ENCODE assay signal across 8 cellular contexts in the genomic region with DNA sequence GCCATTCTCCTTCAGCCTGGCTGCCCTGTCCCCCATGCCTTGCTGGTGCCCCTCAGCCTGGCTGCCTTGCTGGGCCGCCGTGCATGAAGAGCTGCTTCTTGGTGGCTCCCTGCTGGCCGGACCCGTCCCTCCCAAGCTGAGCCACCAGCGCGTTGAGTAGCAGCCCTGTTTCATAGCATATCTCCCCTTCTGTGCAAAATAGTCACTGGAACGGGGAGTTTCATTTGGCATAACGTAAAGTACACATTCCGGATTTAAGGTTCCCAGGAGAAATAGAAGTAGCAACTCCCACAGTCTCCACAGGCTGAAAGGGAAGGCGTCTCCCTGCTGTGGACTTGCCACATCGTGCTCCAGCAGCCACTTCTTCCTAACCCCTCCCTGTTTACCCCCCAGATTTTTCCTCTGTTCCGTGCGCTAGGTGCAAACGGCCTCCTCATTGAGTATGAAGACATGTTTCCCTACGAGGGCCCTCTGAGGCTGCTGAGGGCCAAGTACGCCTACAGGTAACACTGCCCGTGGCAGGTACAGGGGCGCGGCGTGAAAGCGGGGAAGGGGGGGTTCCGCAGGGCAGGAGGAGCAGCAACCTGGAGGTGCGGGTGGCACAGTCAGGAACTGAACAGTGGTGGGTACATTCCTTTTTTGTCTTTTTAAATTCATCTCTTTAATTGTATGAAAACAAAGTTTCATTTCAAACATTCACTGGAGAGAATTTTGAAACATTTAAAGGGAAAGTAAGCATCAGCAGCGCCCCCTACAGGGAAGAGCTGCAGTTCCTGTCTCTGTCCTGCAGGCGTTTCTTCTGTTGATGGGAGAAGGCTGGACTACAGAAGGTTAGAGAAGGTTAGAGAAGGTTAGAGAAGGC. TPM values are rescaled to one million over a fixed set of nuclear protein-coding genes. Genes with fewer than 3 reads are reported as not detected.
DNase-seq lines count a peak whose midpoint lies in the region; ATAC-seq and TF ChIP-seq lines count a peak whose summit lies in the region.

No MANE protein-coding gene starts in this region.

- H3K27me3 ChIP-seq in foreskin keratinocyte = no peaks in the 10 kb centered on the region

- no peaks in the 10 kb centered on the region for H3K4me1 ChIP-seq in foreskin keratinocyte

- TF ChIP-seq CTCF in foreskin keratinocyte (conservative IDR thresholded peaks at IDR 0.05) = peak; percentile 72

- H3K27ac ChIP-seq in foreskin keratinocyte = no peak overlapping the region

- ATAC-seq in foreskin keratinocyte = no peak
- ATAC-seq in HG03045 (IDR thresholded peaks at IDR 0.05; ENCODE audit: unreplicated experiment) = no peak

- peak; percentile 63 for DNase-seq in NCI-H82 (lab: John Stamatoyannopoulos, UW)
- DNase-seq in NCI-H82 treated with DMSO at 0.1 percent for 48 hours (lab: John Stamatoyannopoulos, UW; ENCODE audit: unreplicated experiment) = no peak
- peak; percentile 37 for DNase-seq in NCI-H526 treated with DMSO at 0.1 percent for 48 hours (lab: John Stamatoyannopoulos, UW)
- peak; percentile 73 to 77 for DNase-seq in activated T-cell treated with anti-CD3 and anti-CD28 coated beads, Interleukin-2, amount 50 U/mL, for 48 hours
- peak in 1 of 2 donors; percentile 7 for DNase-seq in foreskin keratinocyte
- peak; percentile 42 to 50 for DNase-seq in stimulated activated CD4-positive, alpha-beta T cell treated with anti-CD3 and anti-CD28 coated beads, Interleukin-1b, Interleukin-23, amount 100 ng/mL, for 4 hours (ENCODE audit: low read depth in 2 of 2)
- DNase-seq in ecto neural progenitor cell (ENCODE audit: low spot score) = no peak

RNA-seq across cellular contexts. Expression of gene OGFOD3, which starts 5.8 kb away (rescaled TPM):
- total RNA-seq in foreskin keratinocyte = 19.4 and 20.7 TPM in 2 replicates
- polyA plus RNA-seq in foreskin keratinocyte = 23.4 and 25.1 TPM in 2 replicates

RNA-seq across cellular contexts. Expression of gene HEXD, which starts 6.1 kb away (rescaled TPM):
- total RNA-seq in foreskin keratinocyte = 9.6 and 10.4 TPM in 2 replicates
- 10.2 and 10.9 TPM in 2 replicates for polyA plus RNA-seq in foreskin keratinocyte

RNA-seq across cellular contexts. Expression of gene CYBC1, which starts 26.3 kb away (rescaled TPM):
- total RNA-seq in foreskin keratinocyte = 27.3 and 29.5 TPM in 2 replicates
- 26.9 and 30.0 TPM in 2 replicates for polyA plus RNA-seq in foreskin keratinocyte

RNA-seq across cellular contexts. Expression of gene NARF, which starts 34.3 kb away (rescaled TPM):
- total RNA-seq in foreskin keratinocyte = 21.8 and 27.4 TPM in 2 replicates
- polyA plus RNA-seq in foreskin keratinocyte = 27.5 and 32.3 TPM in 2 replicates

RNA-seq across cellular contexts. Expression of gene UTS2R, which starts 52.7 kb away (rescaled TPM):
- not detected in 2 replicates for total RNA-seq in foreskin keratinocyte
- polyA plus RNA-seq in foreskin keratinocyte = not detected in 2 replicates

Comparison
In these comparisons a context has a peak if more than half of its experiments do, and no peak if none do; other contexts are left out.
1. DNase-seq: peak in NCI-H82 (single experiment), NCI-H526 treated with DMSO at 0.1 percent for 48 hours (single experiment), activated T-cell treated with anti-CD3 and anti-CD28 coated beads, Interleukin-2, amount 50 U/mL, for 48 hours (2 of 2) and stimulated activated CD4-positive, alpha-beta T cell treated with anti-CD3 and anti-CD28 coated beads, Interleukin-1b, Interleukin-23, amount 100 ng/mL, for 4 hours (2 of 2); none in NCI-H82 treated with DMSO at 0.1 percent for 48 hours (single experiment) and ecto neural progenitor cell (single experiment).